21 cellular contexts compared by ENCODE assay signal in genomic region chr22:42763965-42764480, GRCh38. TPM values are rescaled to one million over a fixed set of nuclear protein-coding genes. Genes with fewer than 3 reads are reported as not detected.
"Had no signal": no experiment of that assay in that cellular context is flagged by ENCODE, and none has a peak within 500 bp of the region (broad histone marks: within the 10 kb centered on the region; RNA-seq: fewer than 3 reads in every experiment).

No MANE protein-coding gene starts in this region.

- ATAC-seq: heart left ventricle; mucosa of descending colon; naive thymus-derived CD8-positive, alpha-beta T cell; right cardiac atrium had no signal

- H3K9me3 ChIP-seq: heart left ventricle, mucosa of descending colon, ovary, suprapubic skin, tibial artery, upper lobe of left lung, uterus had no signal

- FAIRE-seq: endothelial cell of umbilical vein, small intestine had no signal

- DNase-seq: effector CD4-positive, alpha-beta T cell; endodermal cell; erythroblast; foreskin melanocyte; heart left ventricle; hippocampal formation; mesendoderm; mucosa of descending colon; naive thymus-derived CD8-positive, alpha-beta T cell; ovary; right cardiac atrium; small intestine; stimulated activated CD4-positive, alpha-beta T cell treated with anti-CD3 and anti-CD28 coated beads, Interleukin-12 subunit alpha, Interleukin-12 subunit beta, amount 100 ng/mL, for 4 hours; stimulated activated naive CD4-positive, alpha-beta T cell treated with Interleukin-2 at 50 U/mL for 16 hours; tibial artery; uterus had no signal

- H3K36me3 ChIP-seq: heart left ventricle, ovary, suprapubic skin, tibial artery, upper lobe of left lung, uterus had no signal

- H3K27me3 ChIP-seq: heart left ventricle, ovary, suprapubic skin, upper lobe of left lung, uterus had no signal

- H3K4me1 ChIP-seq: tibial artery, uterus had no signal

- H3K4me3 ChIP-seq: coronary artery, heart left ventricle, mucosa of descending colon, ovary, suprapubic skin, tibial artery, upper lobe of left lung, uterus had no signal

- H3K27ac ChIP-seq: coronary artery, heart left ventricle, ovary, suprapubic skin, tibial artery, upper lobe of left lung, uterus had no signal

RNA-seq across cellular contexts. Expression of gene A4GALT, which starts 43.4 kb away (rescaled TPM):
- total RNA-seq: naive thymus-derived CD8-positive, alpha-beta T cell had no signal
- polyA plus RNA-seq: naive thymus-derived CD8-positive, alpha-beta T cell; neural cell had no signal
